ENCODE assay signal across 8 cellular contexts in genomic region chr19:49850487-49851342, GRCh38. TPM values are rescaled to one million over a fixed set of nuclear protein-coding genes. Genes with fewer than 3 reads are reported as not detected.
A peak's percentile ranks its signal among the peaks of the same experiment; 100 is the strongest.
DNase-seq lines count a peak whose midpoint lies in the region; ATAC-seq and TF ChIP-seq lines count a peak whose summit lies in the region.

Gene PTOV1, plus strand, starts transcription at chr19:49851159.

- TF ChIP-seq CTCF in kidney epithelial cell (IDR thresholded peaks at IDR 0.05; ENCODE audit: insufficient read depth, low read length, poor library complexity, severe bottlenecking), result no peak

- peak within 1 kb of the TSS; percentile 81 for H3K4me3 ChIP-seq in kidney epithelial cell (ENCODE audit: low read depth, low read length)

- ATAC-seq in GM19035 (IDR thresholded peaks at IDR 0.05; ENCODE audit: unreplicated experiment) (peak; percentile 82), HG03354 (IDR thresholded peaks at IDR 0.05; ENCODE audit: poor library complexity, severe bottlenecking, unreplicated experiment) (peak; percentile 78)

- DNase-seq in AG08396 (ENCODE audit: low spot score) (peak; percentile 98), NCI-H446 treated with DMSO at 0.1 percent for 48 hours (lab: John Stamatoyannopoulos, UW) (peak; percentile 91), cerebellar cortex (ENCODE audit: low spot score) (peak; percentile 95), kidney epithelial cell (ENCODE audit: low read depth) (peak; percentile 57)
- peak; percentile 93 for DNase-seq in activated CD4-positive, CD25-positive, alpha-beta regulatory T cell treated with anti-CD3 and anti-CD28 coated beads, Interleukin-2, amount 50 U/mL, for 72 hours
- peak; percentile 92 for DNase-seq in stimulated activated CD4-positive, alpha-beta T cell treated with anti-CD3 and anti-CD28 coated beads, Interleukin-15, amount 100 ng/mL, for 24 hours

- H3K27me3 ChIP-seq in kidney epithelial cell (ENCODE audit: control insufficient read depth, insufficient read depth, low read length), result no peaks in the 10 kb centered on the region

- H3K36me3 ChIP-seq in kidney epithelial cell (ENCODE audit: control insufficient read depth, insufficient read depth, low read length), result peaks cover 1% of the 10 kb centered on the region

RNA-seq across cellular contexts. Expression of gene PTOV1, which starts in this region (rescaled TPM):
- total RNA-seq in kidney epithelial cell, result 47.9 and 71.1 TPM in 2 replicates

Comparison
In these comparisons a context has a peak if more than half of its experiments do, and no peak if none do; other contexts are left out.
1. Peak in every context shown above with its lines: DNase-seq, ATAC-seq and H3K4me3 ChIP-seq.